1 cellular context compared by ENCODE assay signal in genomic region chr22:32204211-32204855, GRCh38.
TF ChIP-seq lines count a peak whose summit lies in the region.

No MANE protein-coding gene starts in this region.

TF ChIP-seq in WTC11, 78 proteins besides CTCF, POLR2A, EP300 and RAD21:
- peak; percentile 64 for TF ChIP-seq PRDM15 (CRISPR knock-in tag; IDR thresholded peaks at IDR 0.05)
- TF ChIP-seq AFF4 (CRISPR knock-in tag; IDR thresholded peaks at IDR 0.05; ENCODE audit: borderline replicate concordance) = no peak
- peak; percentile 47; the same call in 1 of the 2 replicates for TF ChIP-seq SP1 (CRISPR knock-in tag; conservative IDR thresholded peaks at IDR 0.05)
- TF ChIP-seq SMAD3 (CRISPR knock-in tag; IDR thresholded peaks at IDR 0.05; ENCODE audit: borderline replicate concordance) = 0 out of 2 replicates have a peak, but pooled peaks have one; percentile 15
- TF ChIP-seq GABPB1 (CRISPR knock-in tag; IDR thresholded peaks at IDR 0.05) = no peak
- TF ChIP-seq ARID4B (CRISPR knock-in tag; IDR thresholded peaks at IDR 0.05; ENCODE audit: borderline replicate concordance) = no peak
